ENCODE assay signal across 20 cellular contexts in genomic region chr20:34420975-34421374, GRCh38.
"Had no signal": no experiment of that assay in that cellular context is flagged by ENCODE, and none has a peak within 500 bp of the region (broad histone marks: within the 10 kb centered on the region; RNA-seq: fewer than 3 reads in every experiment).

No MANE protein-coding gene starts in this region.

- H3K27me3 Mint-ChIP-seq: activated naive CD4-positive, alpha-beta T cell treated with anti-CD3 and anti-CD28 coated beads, Interleukin-2, amount 50 U/mL, for 24 hours; memory B cell; naive B cell had no signal

- H3K4me3 Mint-ChIP-seq: activated naive CD4-positive, alpha-beta T cell treated with anti-CD3 and anti-CD28 coated beads, Interleukin-2, amount 50 U/mL, for 24 hours; memory B cell; naive B cell had no signal

- DNase-seq: activated CD4-positive, alpha-beta T cell treated with anti-CD3 and anti-CD28 coated beads, Interleukin-2, amount 50 U/mL, for 1 hour; activated CD4-positive, CD25-positive, alpha-beta regulatory T cell treated with anti-CD3 and anti-CD28 coated beads, Interleukin-2, amount 50 U/mL, for 72 hours; activated CD8-positive, alpha-beta memory T cell treated with anti-CD3 and anti-CD28 coated beads, Interleukin-2, amount 50 U/mL, for 48 hours; activated effector memory CD4-positive, alpha-beta T cell treated with anti-CD3 and anti-CD28 coated beads, Interleukin-2, amount 50 U/mL, for 16 hours; activated T-cell treated with anti-CD3 and anti-CD28 coated beads, Interleukin-2, amount 50 U/mL, for 48 hours; adrenal gland; foreskin keratinocyte; left ventricle myocardium superior; mucosa of descending colon; naive B cell; SK-N-SH; stimulated activated CD4-positive, alpha-beta T cell treated with anti-CD3 and anti-CD28 coated beads, Interleukin-12 subunit alpha, Interleukin-12 subunit beta, amount 100 ng/mL, for 4 hours; stimulated activated CD4-positive, alpha-beta T cell treated with anti-CD3 and anti-CD28 coated beads, Interleukin-1b, Interleukin-23, amount 100 ng/mL, for 48 hours; stimulated activated CD8-positive, alpha-beta memory T cell treated with anti-CD3 and anti-CD28 coated beads, Interleukin-4, amount 100 ng/mL, for 48 hours; stimulated activated naive CD4-positive, alpha-beta T cell; transverse colon; uterus had no signal

- H3K9me3 Mint-ChIP-seq: activated naive CD4-positive, alpha-beta T cell treated with anti-CD3 and anti-CD28 coated beads, Interleukin-2, amount 50 U/mL, for 24 hours; memory B cell; naive B cell had no signal

- H3K27ac ChIP-seq: adrenal gland, foreskin keratinocyte, parathyroid adenoma, transverse colon, uterus had no signal

- H3K27me3 ChIP-seq: adrenal gland, foreskin keratinocyte, transverse colon, uterus had no signal

- ATAC-seq: foreskin keratinocyte, left ventricle myocardium superior, mucosa of descending colon had no signal

- H3K4me3 ChIP-seq: adrenal gland, mucosa of descending colon, transverse colon, uterus had no signal

- H3K27ac Mint-ChIP-seq: memory B cell had no signal

- H3K4me1 ChIP-seq: adrenal gland, foreskin keratinocyte, uterus had no signal

- H3K4me2 ChIP-seq: SK-N-SH had no signal

- H3K36me3 ChIP-seq: uterus had no signal

- H2AFZ ChIP-seq: parathyroid adenoma had no signal

- H3K9me3 ChIP-seq: adrenal gland, mucosa of descending colon, SK-N-SH, transverse colon, uterus had no signal

- H3K9ac ChIP-seq: parathyroid adenoma, SK-N-SH had no signal
